Comparison of ENCODE assay signal across 2 cellular contexts in genomic region chr19:55676889-55677505, GRCh38.
TF ChIP-seq lines count a peak whose summit lies in the region.

No MANE protein-coding gene starts in this region.

TF ChIP-seq in SK-N-SH, 30 proteins besides CTCF, POLR2A, EP300 and RAD21 (continued from another document):
- TF ChIP-seq USF2 (IDR thresholded peaks at IDR 0.05; ENCODE audit: borderline replicate concordance, low read depth, low read length) (no peak), GATA2 (CRISPR knock-in tag; IDR thresholded peaks at IDR 0.05) (no peak), CHD2 (IDR thresholded peaks at IDR 0.05; ENCODE audit: low read length, partially characterized antibody) (no peak), POLR2AphosphoS5 (IDR thresholded peaks at IDR 0.05; ENCODE audit: low read depth, low read length) (no peak), JUND (IDR thresholded peaks at IDR 0.05) (no peak), GABPA (IDR thresholded peaks at IDR 0.05; ENCODE audit: low read depth) (no peak), TCF12 (IDR thresholded peaks at IDR 0.05) (no peak), RCOR1 (IDR thresholded peaks at IDR 0.05; ENCODE audit: low read length) (no peak), PBX3 (IDR thresholded peaks at IDR 0.05) (no peak), MAX (IDR thresholded peaks at IDR 0.05; ENCODE audit: low read depth) (no peak), NFIC (IDR thresholded peaks at IDR 0.05; ENCODE audit: borderline replicate concordance) (no peak), MEF2A (IDR thresholded peaks at IDR 0.05; ENCODE audit: borderline replicate concordance, low read depth) (no peak), FOSL2 (IDR thresholded peaks at IDR 0.05; ENCODE audit: borderline replicate concordance, low read depth) (no peak), TEAD4 (IDR thresholded peaks at IDR 0.05; ENCODE audit: borderline replicate concordance, insufficient read depth) (no peak), SIN3A (IDR thresholded peaks at IDR 0.05; ENCODE audit: borderline replicate concordance, low read depth, low read length) (no peak), FOXJ3 (CRISPR knock-in tag; IDR thresholded peaks at IDR 0.05) (no peak), YY1 (IDR thresholded peaks at IDR 0.05; ENCODE audit: low read depth) (no peak)

TF ChIP-seq in SK-N-SH treated with all-trans-retinoic acid at 6 μM for 48 hours, 23 proteins besides CTCF, POLR2A, EP300 and RAD21 (continued from another document):
- TF ChIP-seq CREB5 (CRISPR knock-in tag; IDR thresholded peaks at IDR 0.05; ENCODE audit: low read depth): no peak
- TF ChIP-seq ESRRG (CRISPR knock-in tag; IDR thresholded peaks at IDR 0.05): no peak
- no peak for TF ChIP-seq PATZ1 (CRISPR knock-in tag; IDR thresholded peaks at IDR 0.05; ENCODE audit: borderline replicate concordance)
- no peak for TF ChIP-seq ARNTL (CRISPR knock-in tag; IDR thresholded peaks at IDR 0.05; ENCODE audit: borderline replicate concordance, low read depth)
- TF ChIP-seq ZFP3 (CRISPR knock-in tag; IDR thresholded peaks at IDR 0.05): no peak
- no peak for TF ChIP-seq PPARA (CRISPR knock-in tag; IDR thresholded peaks at IDR 0.05; ENCODE audit: borderline replicate concordance)
- TF ChIP-seq TSHZ2 (CRISPR knock-in tag; IDR thresholded peaks at IDR 0.05): no peak
- TF ChIP-seq SNAI2 (CRISPR knock-in tag; IDR thresholded peaks at IDR 0.05): no peak
- no peak for TF ChIP-seq ISL1 (CRISPR knock-in tag; IDR thresholded peaks at IDR 0.05)
- TF ChIP-seq GLIS3 (CRISPR knock-in tag; IDR thresholded peaks at IDR 0.05): no peak
- no peak for TF ChIP-seq ZC3H10 (CRISPR knock-in tag; IDR thresholded peaks at IDR 0.05)
TF ChIP-seq in SK-N-SH treated with all-trans-retinoic acid at 6 μM for 48 hours: peak in this region for 0.
